ENCODE assay signal across 15 cellular contexts in the genomic region with DNA sequence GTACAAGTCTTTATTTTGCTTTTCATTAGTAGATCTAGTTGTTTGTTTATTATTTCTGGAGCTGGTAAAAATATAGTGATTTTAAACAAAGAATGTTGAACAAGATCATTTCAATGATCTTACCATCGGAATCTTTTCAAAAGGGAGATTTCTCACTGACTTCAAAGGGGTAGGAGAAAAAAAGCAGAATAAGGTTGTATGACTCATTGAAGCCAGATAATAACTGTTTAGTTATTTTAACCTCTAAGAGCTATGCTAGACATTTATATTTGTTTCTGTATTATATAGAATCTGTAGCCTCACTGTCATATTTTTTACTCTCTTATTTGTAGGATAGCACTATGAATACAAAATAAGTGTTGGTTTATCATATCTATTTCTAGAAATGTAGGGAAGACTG. TPM values are rescaled to one million over a fixed set of nuclear protein-coding genes. Genes with fewer than 3 reads are reported as not detected.
A peak's percentile ranks its signal among the peaks of the same experiment; 100 is the strongest.
DNase-seq lines count a peak whose midpoint lies in the region; ATAC-seq and TF ChIP-seq lines count a peak whose summit lies in the region.
"Had no signal": no experiment of that assay in that cellular context is flagged by ENCODE, and none has a peak within 500 bp of the region (broad histone marks: within the 10 kb centered on the region; RNA-seq: fewer than 3 reads in every experiment).

No MANE protein-coding gene starts in this region.

- intact Hi-C loops in upper lobe of right lung (cut with DNase I) = no loop called here

- peaks cover 64% of the 10 kb centered on the region for H3K4me1 Mint-ChIP-seq in activated naive CD4-positive, alpha-beta T cell treated with anti-CD3 and anti-CD28 coated beads, Interleukin-2, amount 10 ng/mL, durations not matched to agents 7 days and 5 days

- no peaks in the 10 kb centered on the region for H3K27me3 Mint-ChIP-seq in activated naive CD4-positive, alpha-beta T cell treated with anti-CD3 and anti-CD28 coated beads, Interleukin-2, amount 10 ng/mL, durations not matched to agents 7 days and 5 days

- peaks cover 30% of the 10 kb centered on the region for H3K9me3 Mint-ChIP-seq in activated naive CD4-positive, alpha-beta T cell treated with anti-CD3 and anti-CD28 coated beads, Interleukin-2, amount 10 ng/mL, durations not matched to agents 7 days and 5 days
- H3K9me3 Mint-ChIP-seq: HFFc6 had no signal

- no peak for TF ChIP-seq POLR2A in upper lobe of left lung (IDR thresholded peaks at IDR 0.05)

- no peak for TF ChIP-seq EP300 in upper lobe of left lung (IDR thresholded peaks at IDR 0.05)

- H3K36me3 ChIP-seq in upper lobe of left lung = no peaks in the 10 kb centered on the region
- no peaks in the 10 kb centered on the region for H3K36me3 ChIP-seq in upper lobe of right lung
- H3K36me3 ChIP-seq: prostate gland, stomach had no signal

- H3K9me3 ChIP-seq in upper lobe of left lung (no peaks in the 10 kb centered on the region), upper lobe of right lung (no peaks in the 10 kb centered on the region)
- H3K9me3 ChIP-seq: prostate gland, stomach had no signal

- H3K4me1 ChIP-seq in upper lobe of left lung (peaks cover 3 to 14% (median 4%) of the 10 kb centered on the region in 4 donors), upper lobe of right lung (peaks cover 1% of the 10 kb centered on the region)

- H3K27ac Mint-ChIP-seq in activated naive CD4-positive, alpha-beta T cell treated with anti-CD3 and anti-CD28 coated beads, Interleukin-2, amount 10 ng/mL, durations not matched to agents 7 days and 5 days = peak overlapping the region; percentile 47
- H3K27ac Mint-ChIP-seq: HFFc6 had no signal

- H3K4me3 ChIP-seq in astrocyte of the spinal cord (ENCODE audit: low read depth, low read length) (no peak overlapping the region), upper lobe of left lung (no peak overlapping the region), upper lobe of right lung (no peak overlapping the region)
- H3K4me3 ChIP-seq: prostate gland, stomach had no signal

- H3K27ac ChIP-seq in upper lobe of left lung (peak overlapping the region in 3 of 4 donors; percentile 17 to 55 (median 44)), substantia nigra (ENCODE audit: low read depth, low read length, poor library complexity, severe bottlenecking) (no peak overlapping the region), upper lobe of right lung (no peak overlapping the region)
- H3K27ac ChIP-seq: stomach had no signal

- no peak for DNase-seq in activated naive CD4-positive, alpha-beta T cell treated with anti-CD3 and anti-CD28 coated beads, Interleukin-2, amount 10 ng/mL, durations not matched to agents 7 days and 5 days
- DNase-seq in activated naive CD4-positive, alpha-beta T cell (lab: John Stamatoyannopoulos, UW) = no peak
- DNase-seq in OCI-M1 (lab: John Stamatoyannopoulos, UW) = peak; percentile 60
- DNase-seq in astrocyte of the spinal cord (ENCODE audit: low read depth, low spot score) = peak; percentile 4
- no peak for DNase-seq in upper lobe of left lung
- no peak for DNase-seq in substantia nigra (lab: John Stamatoyannopoulos, UW)
- no peak for DNase-seq in upper lobe of right lung
- DNase-seq: activated CD4-positive, alpha-beta T cell treated with anti-CD3 and anti-CD28 coated beads, Interleukin-2, amount 50 U/mL, for 1 hour; HFFc6; NCI-H1417; NCI-H226; stimulated activated CD4-positive, alpha-beta T cell treated with anti-CD3 and anti-CD28 coated beads, Interleukin-12 subunit alpha, Interleukin-12 subunit beta, amount 100 ng/mL, for 4 hours; stomach had no signal

- no peaks in the 10 kb centered on the region for H3K27me3 ChIP-seq in upper lobe of left lung
- no peaks in the 10 kb centered on the region for H3K27me3 ChIP-seq in upper lobe of right lung
- H3K27me3 ChIP-seq: stomach had no signal

- CTCF ChIA-PET in activated naive CD4-positive, alpha-beta T cell treated with anti-CD3 and anti-CD28 coated beads, Interleukin-2, amount 10 ng/mL, durations not matched to agents 7 days and 5 days (lab: Charles Lee) = interaction anchor here (1.0 kb wide), 1 partner anchor 272 kb away, joined by 3 read pairs; no protein-coding TSS in a partner anchor

- no peak for ATAC-seq in upper lobe of left lung (ENCODE audit: low FRiP score in 2 of 2)
- ATAC-seq in HG02870 (IDR thresholded peaks at IDR 0.05; ENCODE audit: unreplicated experiment) = no peak
- ATAC-seq in upper lobe of right lung = no peak

- H3K4me3 Mint-ChIP-seq in activated naive CD4-positive, alpha-beta T cell treated with anti-CD3 and anti-CD28 coated beads, Interleukin-2, amount 10 ng/mL, durations not matched to agents 7 days and 5 days = no peak overlapping the region
- H3K4me3 Mint-ChIP-seq: HFFc6 had no signal

- in situ Hi-C loops in astrocyte of the spinal cord (cut with HindIII; ENCODE audit: low sequenced_read_pairs) = no loop called here

- TF ChIP-seq CTCF in astrocyte of the spinal cord (IDR thresholded peaks at IDR 0.05; ENCODE audit: low read depth, low read length) (no peak), upper lobe of left lung (IDR thresholded peaks at IDR 0.05) (no peak), upper lobe of right lung (IDR thresholded peaks at IDR 0.05) (no peak)

- WGBS in upper lobe of left lung, 2 donors = 78% methylated on average over 1 of the region's 1 CpG

- H3K36me3 Mint-ChIP-seq in activated naive CD4-positive, alpha-beta T cell treated with anti-CD3 and anti-CD28 coated beads, Interleukin-2, amount 10 ng/mL, durations not matched to agents 7 days and 5 days = peaks cover 61% of the 10 kb centered on the region

RNA-seq across cellular contexts. Expression of gene PDE3B, which starts 8.0 kb away (rescaled TPM):
- 10 to 100 TPM; 19.3 to 62.7 (median 25.2) TPM for total RNA-seq in upper lobe of left lung
- 28.5 TPM for total RNA-seq in upper lobe of right lung

Comparison
In these comparisons a context has a peak if more than half of its experiments do, and no peak if none do; other contexts are left out.
1. DNase-seq: peak in OCI-M1 (single experiment) and astrocyte of the spinal cord (single experiment); none in activated naive CD4-positive, alpha-beta T cell treated with anti-CD3 and anti-CD28 coated beads, Interleukin-2, amount 10 ng/mL, durations not matched to agents 7 days and 5 days (single experiment), activated naive CD4-positive, alpha-beta T cell (0 of 4), upper lobe of left lung (0 of 2), substantia nigra (0 of 49) and upper lobe of right lung (single experiment).
2. H3K27ac ChIP-seq: peak in upper lobe of left lung (3 of 4); none in substantia nigra (single experiment) and upper lobe of right lung (single experiment).